Comparison of ENCODE assay signal across 14 cellular contexts in genomic region chrX:30495468-30495867, GRCh38.
"Had no signal": no experiment of that assay in that cellular context is flagged by ENCODE, and none has a peak within 500 bp of the region (broad histone marks: within the 10 kb centered on the region; RNA-seq: fewer than 3 reads in every experiment).

No MANE protein-coding gene starts in this region.

- FAIRE-seq: endometrium had no signal

- DNase-seq: activated CD4-positive, alpha-beta memory T cell treated with anti-CD3 and anti-CD28 coated beads, Interleukin-2, amount 10 ng/mL, durations not matched to agents 7 days and 5 days; activated gamma-delta T cell treated with Interleukin-2 at 50 U/mL for 16 hours; activated naive CD8-positive, alpha-beta T cell treated with anti-CD3 and anti-CD28 coated beads, Interleukin-2, amount 10 ng/mL, durations not matched to agents 7 days and 5 days; activated T-cell treated with anti-CD3 and anti-CD28 coated beads, Interleukin-2, amount 50 U/mL, for 48 hours; anterior cingulate cortex; esophagus squamous epithelium; foreskin fibroblast; head of caudate nucleus; naive B cell; stimulated activated CD4-positive, alpha-beta T cell treated with anti-CD3 and anti-CD28 coated beads, Interleukin-15, amount 100 ng/mL, for 24 hours; stimulated activated CD4-positive, alpha-beta T cell treated with anti-CD3 and anti-CD28 coated beads, Interleukin-4, amount 100 ng/mL, for 4 hours; stomach; uterus had no signal
